2 cellular contexts compared by ENCODE assay signal in the genomic region with DNA sequence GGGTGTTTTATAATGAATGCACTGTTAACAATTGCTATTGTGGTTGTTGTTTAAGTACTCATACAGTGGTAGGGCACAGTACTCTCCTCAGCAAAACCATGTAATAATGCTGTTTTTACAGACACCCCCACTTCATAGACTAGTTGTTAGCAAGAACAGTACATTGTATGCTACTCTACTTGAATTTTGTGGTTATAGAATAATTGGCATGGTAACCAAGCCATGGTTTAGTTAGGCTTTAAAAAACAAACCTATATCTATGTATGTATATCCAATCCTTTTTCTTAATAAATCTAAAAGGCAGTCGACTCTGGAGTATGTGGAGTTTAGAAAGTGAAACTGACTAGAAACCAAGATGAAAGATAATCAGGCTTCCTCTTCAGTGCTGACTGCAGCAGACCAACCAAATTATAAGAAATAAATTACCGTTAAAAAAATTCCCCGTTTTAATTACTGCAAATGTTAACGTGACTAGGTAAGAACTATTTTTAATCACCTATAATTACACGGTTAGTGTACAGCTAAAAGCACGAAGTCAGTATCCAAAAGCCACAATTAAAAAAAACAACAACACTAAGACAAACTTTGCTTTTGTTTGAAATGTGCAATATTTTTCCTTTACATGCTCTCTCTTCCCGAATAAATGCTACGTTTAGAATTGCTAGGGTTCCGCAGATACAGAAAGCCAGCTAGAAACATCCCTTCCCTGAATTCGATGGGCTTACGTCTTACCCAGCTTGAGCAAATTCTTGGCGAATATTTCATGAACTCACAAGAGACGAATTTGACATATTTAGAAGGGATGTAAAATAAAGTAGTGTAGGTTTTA.
TF ChIP-seq lines count a peak whose summit lies in the region.

No MANE protein-coding gene starts in this region.

TF ChIP-seq in A549, 52 proteins besides CTCF, POLR2A, EP300 and RAD21 (continued from another document):
- no peak for TF ChIP-seq MAZ (IDR thresholded peaks at IDR 0.05; ENCODE audit: borderline replicate concordance, low read depth, low read length)
- TF ChIP-seq CBX8 (IDR thresholded peaks at IDR 0.05): peak; percentile 96

TF ChIP-seq in K562, 482 proteins besides CTCF, POLR2A, EP300 and RAD21 (continued from another document and continues in another):
- TF ChIP-seq MNT (conservative IDR thresholded peaks at IDR 0.05) (0 out of 4 replicates have a peak, but pooled peaks of 1 of the 2 experiments have one; percentile 3), L3MBTL2 (IDR thresholded peaks at IDR 0.05) (no peak), ETV5 (CRISPR knock-in tag; IDR thresholded peaks at IDR 0.05; ENCODE audit: low read depth) (no peak), MTA3 (IDR thresholded peaks at IDR 0.05; ENCODE audit: borderline replicate concordance) (no peak), HDAC8 (tag; IDR thresholded peaks at IDR 0.05) (no peak), MLLT1 (IDR thresholded peaks at IDR 0.05) (no peak), PCBP2 (IDR thresholded peaks at IDR 0.05; ENCODE audit: low read depth, low read length, poor library complexity, severe bottlenecking) (no peak), TCFL5 (CRISPR knock-in tag; conservative IDR thresholded peaks at IDR 0.05) (no peak), ZNF239 (CRISPR knock-in tag; IDR thresholded peaks at IDR 0.05) (0 out of 2 replicates have a peak, but pooled peaks have one; percentile 30), LEF1 (IDR thresholded peaks at IDR 0.05) (0 out of 2 replicates have a peak, but pooled peaks have one; percentile 29), MAFK (IDR thresholded peaks at IDR 0.05; ENCODE audit: low read length) (peak; percentile 4; the same call in 1 of the 2 replicates), DLX4 (CRISPR knock-in tag; IDR thresholded peaks at IDR 0.05) (no peak), ZSCAN32 (CRISPR knock-in tag; IDR thresholded peaks at IDR 0.05) (no peak), CBX5 (IDR thresholded peaks at IDR 0.05; ENCODE audit: borderline replicate concordance, low read depth) (no peak), MTA1 (IDR thresholded peaks at IDR 0.05; ENCODE audit: borderline replicate concordance) (no peak), FOXO4 (CRISPR knock-in tag; IDR thresholded peaks at IDR 0.05) (no peak), ZNF75A (CRISPR knock-in tag; IDR thresholded peaks at IDR 0.05) (0 out of 2 replicates have a peak, but pooled peaks have one; percentile 22), ILF3 (IDR thresholded peaks at IDR 0.05; ENCODE audit: borderline replicate concordance) (no peak), CHCHD3 (CRISPR knock-in tag; IDR thresholded peaks at IDR 0.05) (no peak), ARNT (IDR thresholded peaks at IDR 0.05) (peak in 1 of 2 experiments; percentile 53; a peak in 1 of 4 replicates), GTF2E2 (tag; IDR thresholded peaks at IDR 0.05) (no peak), ZNF133 (CRISPR knock-in tag; IDR thresholded peaks at IDR 0.05) (0 out of 2 replicates have a peak, but pooled peaks have one; percentile 13)
- TF ChIP-seq, protein P1, sequence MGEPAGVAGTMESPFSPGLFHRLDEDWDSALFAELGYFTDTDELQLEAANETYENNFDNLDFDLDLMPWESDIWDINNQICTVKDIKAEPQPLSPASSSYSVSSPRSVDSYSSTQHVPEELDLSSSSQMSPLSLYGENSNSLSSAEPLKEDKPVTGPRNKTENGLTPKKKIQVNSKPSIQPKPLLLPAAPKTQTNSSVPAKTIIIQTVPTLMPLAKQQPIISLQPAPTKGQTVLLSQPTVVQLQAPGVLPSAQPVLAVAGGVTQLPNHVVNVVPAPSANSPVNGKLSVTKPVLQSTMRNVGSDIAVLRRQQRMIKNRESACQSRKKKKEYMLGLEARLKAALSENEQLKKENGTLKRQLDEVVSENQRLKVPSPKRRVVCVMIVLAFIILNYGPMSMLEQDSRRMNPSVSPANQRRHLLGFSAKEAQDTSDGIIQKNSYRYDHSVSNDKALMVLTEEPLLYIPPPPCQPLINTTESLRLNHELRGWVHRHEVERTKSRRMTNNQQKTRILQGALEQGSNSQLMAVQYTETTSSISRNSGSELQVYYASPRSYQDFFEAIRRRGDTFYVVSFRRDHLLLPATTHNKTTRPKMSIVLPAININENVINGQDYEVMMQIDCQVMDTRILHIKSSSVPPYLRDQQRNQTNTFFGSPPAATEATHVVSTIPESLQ (CRISPR knock-in tag; IDR thresholded peaks at IDR 0.05): no peak
- TF ChIP-seq, protein P2, sequence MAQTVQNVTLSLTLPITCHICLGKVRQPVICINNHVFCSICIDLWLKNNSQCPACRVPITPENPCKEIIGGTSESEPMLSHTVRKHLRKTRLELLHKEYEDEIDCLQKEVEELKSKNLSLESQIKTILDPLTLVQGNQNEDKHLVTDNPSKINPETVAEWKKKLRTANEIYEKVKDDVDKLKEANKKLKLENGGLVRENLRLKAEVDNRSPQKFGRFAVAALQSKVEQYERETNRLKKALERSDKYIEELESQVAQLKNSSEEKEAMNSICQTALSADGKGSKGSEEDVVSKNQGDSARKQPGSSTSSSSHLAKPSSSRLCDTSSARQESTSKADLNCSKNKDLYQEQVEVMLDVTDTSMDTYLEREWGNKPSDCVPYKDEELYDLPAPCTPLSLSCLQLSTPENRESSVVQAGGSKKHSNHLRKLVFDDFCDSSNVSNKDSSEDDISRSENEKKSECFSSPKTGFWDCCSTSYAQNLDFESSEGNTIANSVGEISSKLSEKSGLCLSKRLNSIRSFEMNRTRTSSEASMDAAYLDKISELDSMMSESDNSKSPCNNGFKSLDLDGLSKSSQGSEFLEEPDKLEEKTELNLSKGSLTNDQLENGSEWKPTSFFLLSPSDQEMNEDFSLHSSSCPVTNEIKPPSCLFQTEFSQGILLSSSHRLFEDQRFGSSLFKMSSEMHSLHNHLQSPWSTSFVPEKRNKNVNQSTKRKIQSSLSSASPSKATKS (CRISPR knock-in tag; IDR thresholded peaks at IDR 0.05): no peak
- TF ChIP-seq, protein P3, sequence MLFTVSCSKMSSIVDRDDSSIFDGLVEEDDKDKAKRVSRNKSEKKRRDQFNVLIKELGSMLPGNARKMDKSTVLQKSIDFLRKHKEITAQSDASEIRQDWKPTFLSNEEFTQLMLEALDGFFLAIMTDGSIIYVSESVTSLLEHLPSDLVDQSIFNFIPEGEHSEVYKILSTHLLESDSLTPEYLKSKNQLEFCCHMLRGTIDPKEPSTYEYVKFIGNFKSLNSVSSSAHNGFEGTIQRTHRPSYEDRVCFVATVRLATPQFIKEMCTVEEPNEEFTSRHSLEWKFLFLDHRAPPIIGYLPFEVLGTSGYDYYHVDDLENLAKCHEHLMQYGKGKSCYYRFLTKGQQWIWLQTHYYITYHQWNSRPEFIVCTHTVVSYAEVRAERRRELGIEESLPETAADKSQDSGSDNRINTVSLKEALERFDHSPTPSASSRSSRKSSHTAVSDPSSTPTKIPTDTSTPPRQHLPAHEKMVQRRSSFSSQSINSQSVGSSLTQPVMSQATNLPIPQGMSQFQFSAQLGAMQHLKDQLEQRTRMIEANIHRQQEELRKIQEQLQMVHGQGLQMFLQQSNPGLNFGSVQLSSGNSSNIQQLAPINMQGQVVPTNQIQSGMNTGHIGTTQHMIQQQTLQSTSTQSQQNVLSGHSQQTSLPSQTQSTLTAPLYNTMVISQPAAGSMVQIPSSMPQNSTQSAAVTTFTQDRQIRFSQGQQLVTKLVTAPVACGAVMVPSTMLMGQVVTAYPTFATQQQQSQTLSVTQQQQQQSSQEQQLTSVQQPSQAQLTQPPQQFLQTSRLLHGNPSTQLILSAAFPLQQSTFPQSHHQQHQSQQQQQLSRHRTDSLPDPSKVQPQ (CRISPR knock-in tag; IDR thresholded peaks at IDR 0.05; ENCODE audit: borderline replicate concordance): 0 out of 2 replicates have a peak, but pooled peaks have one; percentile 8
- TF ChIP-seq, protein P4, sequence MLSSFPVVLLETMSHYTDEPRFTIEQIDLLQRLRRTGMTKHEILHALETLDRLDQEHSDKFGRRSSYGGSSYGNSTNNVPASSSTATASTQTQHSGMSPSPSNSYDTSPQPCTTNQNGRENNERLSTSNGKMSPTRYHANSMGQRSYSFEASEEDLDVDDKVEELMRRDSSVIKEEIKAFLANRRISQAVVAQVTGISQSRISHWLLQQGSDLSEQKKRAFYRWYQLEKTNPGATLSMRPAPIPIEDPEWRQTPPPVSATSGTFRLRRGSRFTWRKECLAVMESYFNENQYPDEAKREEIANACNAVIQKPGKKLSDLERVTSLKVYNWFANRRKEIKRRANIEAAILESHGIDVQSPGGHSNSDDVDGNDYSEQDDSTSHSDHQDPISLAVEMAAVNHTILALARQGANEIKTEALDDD (IDR thresholded peaks at IDR 0.05): peak; percentile 85
- TF ChIP-seq, protein P5, sequence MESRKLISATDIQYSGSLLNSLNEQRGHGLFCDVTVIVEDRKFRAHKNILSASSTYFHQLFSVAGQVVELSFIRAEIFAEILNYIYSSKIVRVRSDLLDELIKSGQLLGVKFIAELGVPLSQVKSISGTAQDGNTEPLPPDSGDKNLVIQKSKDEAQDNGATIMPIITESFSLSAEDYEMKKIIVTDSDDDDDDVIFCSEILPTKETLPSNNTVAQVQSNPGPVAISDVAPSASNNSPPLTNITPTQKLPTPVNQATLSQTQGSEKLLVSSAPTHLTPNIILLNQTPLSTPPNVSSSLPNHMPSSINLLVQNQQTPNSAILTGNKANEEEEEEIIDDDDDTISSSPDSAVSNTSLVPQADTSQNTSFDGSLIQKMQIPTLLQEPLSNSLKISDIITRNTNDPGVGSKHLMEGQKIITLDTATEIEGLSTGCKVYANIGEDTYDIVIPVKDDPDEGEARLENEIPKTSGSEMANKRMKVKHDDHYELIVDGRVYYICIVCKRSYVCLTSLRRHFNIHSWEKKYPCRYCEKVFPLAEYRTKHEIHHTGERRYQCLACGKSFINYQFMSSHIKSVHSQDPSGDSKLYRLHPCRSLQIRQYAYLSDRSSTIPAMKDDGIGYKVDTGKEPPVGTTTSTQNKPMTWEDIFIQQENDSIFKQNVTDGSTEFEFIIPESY (CRISPR knock-in tag; IDR thresholded peaks at IDR 0.05): 0 out of 2 replicates have a peak, but pooled peaks have one; percentile 2
- TF ChIP-seq, protein P6, sequence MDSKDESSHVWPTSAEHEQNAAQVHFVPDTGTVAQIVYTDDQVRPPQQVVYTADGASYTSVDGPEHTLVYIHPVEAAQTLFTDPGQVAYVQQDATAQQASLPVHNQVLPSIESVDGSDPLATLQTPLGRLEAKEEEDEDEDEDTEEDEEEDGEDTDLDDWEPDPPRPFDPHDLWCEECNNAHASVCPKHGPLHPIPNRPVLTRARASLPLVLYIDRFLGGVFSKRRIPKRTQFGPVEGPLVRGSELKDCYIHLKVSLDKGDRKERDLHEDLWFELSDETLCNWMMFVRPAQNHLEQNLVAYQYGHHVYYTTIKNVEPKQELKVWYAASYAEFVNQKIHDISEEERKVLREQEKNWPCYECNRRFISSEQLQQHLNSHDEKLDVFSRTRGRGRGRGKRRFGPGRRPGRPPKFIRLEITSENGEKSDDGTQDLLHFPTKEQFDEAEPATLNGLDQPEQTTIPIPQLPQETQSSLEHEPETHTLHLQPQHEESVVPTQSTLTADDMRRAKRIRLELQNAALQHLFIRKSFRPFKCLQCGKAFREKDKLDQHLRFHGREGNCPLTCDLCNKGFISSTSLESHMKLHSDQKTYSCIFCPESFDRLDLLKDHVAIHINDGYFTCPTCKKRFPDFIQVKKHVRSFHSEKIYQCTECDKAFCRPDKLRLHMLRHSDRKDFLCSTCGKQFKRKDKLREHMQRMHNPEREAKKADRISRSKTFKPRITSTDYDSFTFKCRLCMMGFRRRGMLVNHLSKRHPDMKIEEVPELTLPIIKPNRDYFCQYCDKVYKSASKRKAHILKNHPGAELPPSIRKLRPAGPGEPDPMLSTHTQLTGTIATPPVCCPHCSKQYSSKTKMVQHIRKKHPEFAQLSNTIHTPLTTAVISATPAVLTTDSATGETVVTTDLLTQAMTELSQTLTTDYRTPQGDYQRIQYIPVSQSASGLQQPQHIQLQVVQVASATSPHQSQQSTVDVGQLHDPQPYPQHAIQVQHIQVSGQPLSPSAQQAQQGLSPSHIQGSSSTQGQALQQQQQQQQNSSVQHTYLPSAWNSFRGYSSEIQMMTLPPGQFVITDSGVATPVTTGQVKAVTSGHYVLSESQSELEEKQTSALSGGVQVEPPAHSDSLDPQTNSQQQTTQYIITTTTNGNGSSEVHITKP (IDR thresholded peaks at IDR 0.05; ENCODE audit: partially characterized antibody): peak; percentile 87
- TF ChIP-seq, protein P7, sequence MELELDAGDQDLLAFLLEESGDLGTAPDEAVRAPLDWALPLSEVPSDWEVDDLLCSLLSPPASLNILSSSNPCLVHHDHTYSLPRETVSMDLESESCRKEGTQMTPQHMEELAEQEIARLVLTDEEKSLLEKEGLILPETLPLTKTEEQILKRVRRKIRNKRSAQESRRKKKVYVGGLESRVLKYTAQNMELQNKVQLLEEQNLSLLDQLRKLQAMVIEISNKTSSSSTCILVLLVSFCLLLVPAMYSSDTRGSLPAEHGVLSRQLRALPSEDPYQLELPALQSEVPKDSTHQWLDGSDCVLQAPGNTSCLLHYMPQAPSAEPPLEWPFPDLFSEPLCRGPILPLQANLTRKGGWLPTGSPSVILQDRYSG (tag; conservative IDR thresholded peaks at IDR 0.05; ENCODE audit: low read depth): 0 out of 2 replicates have a peak, but pooled peaks have one; percentile 59
